ENCODE assay signal across 18 cellular contexts in genomic region chr11:114085965-114086364, GRCh38. TPM values are rescaled to one million over a fixed set of nuclear protein-coding genes. Genes with fewer than 3 reads are reported as not detected.
DNase-seq lines count a peak whose midpoint lies in the region; ATAC-seq and TF ChIP-seq lines count a peak whose summit lies in the region.
"Had no signal": no experiment of that assay in that cellular context is flagged by ENCODE, and none has a peak within 500 bp of the region (broad histone marks: within the 10 kb centered on the region; RNA-seq: fewer than 3 reads in every experiment).

No MANE protein-coding gene starts in this region.

- peaks cover 27% of the 10 kb centered on the region for H3K27me3 Mint-ChIP-seq in activated CD4-positive, alpha-beta T cell treated with anti-CD3 and anti-CD28 coated beads, Interleukin-2, amount 10 ng/mL, durations not matched to agents 7 days and 5 days

- WGBS in upper lobe of left lung, 2 donors: 38 to 52% methylated on average over 5 of the region's 5 CpGs

- POLR2A ChIA-PET in activated CD4-positive, alpha-beta T cell treated with anti-CD3 and anti-CD28 coated beads, Interleukin-2, amount 10 ng/mL, durations not matched to agents 7 days and 5 days (lab: Charles Lee): no interaction called here

- no peak for TF ChIP-seq EP300 in upper lobe of left lung (IDR thresholded peaks at IDR 0.05)

- H3K4me1 ChIP-seq in RWPE2 (ENCODE audit: insufficient read depth, poor library complexity, severe bottlenecking) (peaks cover 14% of the 10 kb centered on the region), left lung (peaks cover 47 to 96% of the 10 kb centered on the region in 2 donors), upper lobe of left lung (peaks cover 98 to 100% (median 100%) of the 10 kb centered on the region in 4 donors)

- no peaks in the 10 kb centered on the region for H3K27me3 ChIP-seq in RWPE2 (ENCODE audit: insufficient read depth, poor library complexity, severe bottlenecking)
- H3K27me3 ChIP-seq in left lung: no peaks in the 10 kb centered on the region
- no peaks in the 10 kb centered on the region for H3K27me3 ChIP-seq in upper lobe of left lung
- H3K27me3 ChIP-seq: cardiac muscle cell, tibial nerve had no signal

- H3K4me3 ChIP-seq in RWPE2 (ENCODE audit: severe bottlenecking) (no peak overlapping the region), left lung (no peak overlapping the region), upper lobe of left lung (peak overlapping the region in 1 of 4 donors; percentile 5)
- H3K4me3 ChIP-seq: A549, cardiac muscle cell, tibial nerve had no signal

- peaks cover 16% of the 10 kb centered on the region for H3K4me1 Mint-ChIP-seq in activated CD4-positive, alpha-beta T cell treated with anti-CD3 and anti-CD28 coated beads, Interleukin-2, amount 10 ng/mL, durations not matched to agents 7 days and 5 days

- H3K36me3 ChIP-seq in RWPE2 (ENCODE audit: low read depth) (peaks cover 4% of the 10 kb centered on the region), left lung (peaks cover 0 to 13% of the 10 kb centered on the region in 2 donors), upper lobe of left lung (peaks cover 0 to 72% (median 36%) of the 10 kb centered on the region in 4 donors)
- H3K36me3 ChIP-seq: cardiac muscle cell had no signal

- H3K27ac Mint-ChIP-seq in activated CD4-positive, alpha-beta T cell treated with anti-CD3 and anti-CD28 coated beads, Interleukin-2, amount 10 ng/mL, durations not matched to agents 7 days and 5 days: peak overlapping the region; percentile 5

- TF ChIP-seq POLR2A in upper lobe of left lung (IDR thresholded peaks at IDR 0.05): no peak

- H3K9me3 Mint-ChIP-seq in activated CD4-positive, alpha-beta T cell treated with anti-CD3 and anti-CD28 coated beads, Interleukin-2, amount 10 ng/mL, durations not matched to agents 7 days and 5 days: no peaks in the 10 kb centered on the region

- no peak for DNase-seq in activated CD4-positive, alpha-beta T cell treated with anti-CD3 and anti-CD28 coated beads, Interleukin-2, amount 10 ng/mL, durations not matched to agents 7 days and 5 days
- DNase-seq in activated CD4-positive, alpha-beta T cell treated with anti-CD3 and anti-CD28 coated beads for 48 hours: no peak
- no peak for DNase-seq in RWPE2 (ENCODE audit: low spot score)
- DNase-seq in left lung: no peak
- DNase-seq in upper lobe of left lung: peak in 1 of 2 donors; percentile 57
- DNase-seq in NCI-H2227 treated with DMSO at 0.1 percent for 48 hours (lab: John Stamatoyannopoulos, UW): no peak
- DNase-seq: activated CD4-positive, alpha-beta T cell treated with anti-CD3 and anti-CD28 coated beads, Interleukin-2, amount 50 U/mL, for 1 hour; head of caudate nucleus; IMR-90; NCI-H1930; nucleus accumbens; stimulated activated CD4-positive, alpha-beta T cell treated with anti-CD3 and anti-CD28 coated beads, Interleukin-12 subunit alpha, Interleukin-12 subunit beta, amount 100 ng/mL, for 4 hours had no signal

- H3K4me3 Mint-ChIP-seq in activated CD4-positive, alpha-beta T cell treated with anti-CD3 and anti-CD28 coated beads, Interleukin-2, amount 10 ng/mL, durations not matched to agents 7 days and 5 days: no peak overlapping the region

- H3K27ac ChIP-seq in RWPE2 (ENCODE audit: poor library complexity, severe bottlenecking): no peak overlapping the region
- H3K27ac ChIP-seq in left lung: peak overlapping the region; percentile 13 to 51
- H3K27ac ChIP-seq in upper lobe of left lung: peak overlapping the region; percentile 55 to 87 (median 72)
- H3K27ac ChIP-seq: A549, cardiac muscle cell had no signal

- ATAC-seq in RWPE2 (ENCODE audit: low read depth) (0 out of 3 replicates have a peak, but pooled peaks have one; percentile 14), left lung (peak; percentile 81), upper lobe of left lung (ENCODE audit: low FRiP score in 2 of 2) (peak in 1 of 2 donors; percentile 54), HG03432 (IDR thresholded peaks at IDR 0.05; ENCODE audit: unreplicated experiment) (no peak), HG02885 (IDR thresholded peaks at IDR 0.05; ENCODE audit: poor library complexity, unreplicated experiment) (no peak)
- ATAC-seq: A549, Panc1 had no signal

- peaks cover 2% of the 10 kb centered on the region for H3K36me3 Mint-ChIP-seq in activated CD4-positive, alpha-beta T cell treated with anti-CD3 and anti-CD28 coated beads, Interleukin-2, amount 10 ng/mL, durations not matched to agents 7 days and 5 days (ENCODE audit: low read depth)

- TF ChIP-seq CTCF in RWPE2 (IDR thresholded peaks at IDR 0.05; ENCODE audit: poor library complexity, severe bottlenecking) (no peak), left lung (IDR thresholded peaks at IDR 0.05) (no peak), upper lobe of left lung (IDR thresholded peaks at IDR 0.05) (no peak)

- CTCF ChIA-PET in activated CD4-positive, alpha-beta T cell treated with anti-CD3 and anti-CD28 coated beads, Interleukin-2, amount 10 ng/mL, durations not matched to agents 7 days and 5 days (lab: Charles Lee): interaction anchor here (1.0 kb wide), 1 partner anchor 26 kb away, joined by 5 read pairs; no protein-coding TSS in a partner anchor

- intact Hi-C loops in left lung (cut with DNase I): no loop called here

- H3K9me3 ChIP-seq in RWPE2 (ENCODE audit: severe bottlenecking) (no peaks in the 10 kb centered on the region), left lung (no peaks in the 10 kb centered on the region), upper lobe of left lung (no peaks in the 10 kb centered on the region)
- H3K9me3 ChIP-seq: A549, tibial nerve had no signal

RNA-seq across cellular contexts. Expression of gene ZBTB16, which starts 26.5 kb away (rescaled TPM):
- 1 to 10 TPM; 7.4 to 7.6 TPM for total RNA-seq in activated CD4-positive, alpha-beta T cell treated with anti-CD3 and anti-CD28 coated beads, Interleukin-2, amount 10 ng/mL, durations not matched to agents 7 days and 5 days
- total RNA-seq in left lung (10 to 100 TPM; 52.5 to 55.6 TPM), upper lobe of left lung (100 to 1,000 TPM; 110 to 584 (median 179) TPM)
- total RNA-seq: IMR-90 had no signal

Comparison
In these comparisons a context has a peak if more than half of its experiments do, and no peak if none do; other contexts are left out.
1. ATAC-seq: peak in RWPE2 (single experiment) and left lung (single experiment); none in HG03432 (single experiment) and HG02885 (single experiment).
2. RNA of gene ZBTB16, which starts 26.5 kb away (total RNA-seq): 110 to 584 TPM in upper lobe of left lung and 52.5 to 55.6 TPM in left lung; 7.4 to 7.6 TPM in activated CD4-positive, alpha-beta T cell treated with anti-CD3 and anti-CD28 coated beads, Interleukin-2, amount 10 ng/mL, durations not matched to agents 7 days and 5 days; every median in the first group is over 4 times any median in the second.